In the genomic region with DNA sequence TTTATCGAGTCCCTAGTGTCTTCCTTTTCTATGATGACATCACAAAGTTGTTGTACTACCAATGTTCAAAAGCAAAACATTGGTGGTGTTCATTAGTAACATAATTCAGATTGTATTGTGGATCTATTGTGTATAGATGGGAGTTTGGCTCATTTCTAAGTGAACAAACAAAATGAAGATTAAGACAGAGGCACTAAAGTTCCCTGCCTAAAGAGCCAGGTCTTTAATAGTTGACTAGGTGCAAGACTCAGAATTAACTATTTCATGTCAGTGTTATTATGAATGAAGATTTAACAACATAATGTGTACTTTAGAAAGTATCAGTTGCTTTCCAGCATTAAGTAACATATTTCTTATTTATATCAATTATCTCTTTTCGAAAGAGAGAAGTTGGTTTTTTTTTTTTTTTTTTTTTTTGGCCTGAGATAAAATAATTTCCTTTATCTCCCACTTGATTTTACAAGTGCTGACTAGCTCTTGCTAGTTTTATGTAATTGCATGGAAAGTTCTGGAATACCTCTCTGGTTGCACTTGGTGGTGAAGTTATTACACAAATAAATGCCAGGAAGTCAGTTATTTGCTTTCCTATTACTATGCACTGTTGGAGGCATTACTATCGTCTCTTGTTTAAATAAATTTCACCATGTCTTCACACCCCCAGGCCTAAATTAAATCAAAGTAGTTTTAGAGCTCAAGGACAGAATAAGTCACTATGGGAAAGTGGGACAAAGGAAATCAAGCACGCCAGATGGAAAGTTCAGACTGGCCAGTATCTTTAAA, we compare ENCODE assay signal across 26 cellular contexts. TPM values are rescaled to one million over a fixed set of nuclear protein-coding genes. Genes with fewer than 3 reads are reported as not detected.
"Had no signal": no experiment of that assay in that cellular context is flagged by ENCODE, and none has a peak within 500 bp of the region (broad histone marks: within the 10 kb centered on the region; RNA-seq: fewer than 3 reads in every experiment).

No MANE protein-coding gene starts in this region.

- H3K27ac Mint-ChIP-seq: activated CD4-positive, alpha-beta memory T cell treated with anti-CD3 and anti-CD28 coated beads, Interleukin-2, amount 10 ng/mL, durations not matched to agents 7 days and 5 days; activated CD4-positive, alpha-beta T cell treated with anti-CD3 and anti-CD28 coated beads, Interleukin-2, amount 10 ng/mL, durations not matched to agents 24 days and 14 days; activated naive CD4-positive, alpha-beta T cell treated with anti-CD3 and anti-CD28 coated beads, Interleukin-2, amount 10 ng/mL, durations not matched to agents 7 days and 5 days; activated naive CD8-positive, alpha-beta T cell treated with anti-CD3 and anti-CD28 coated beads, Interleukin-2, amount 50 U/mL, for 24 hours; immature natural killer cell; natural killer cell treated with Interleukin-12 subunit alpha and Interleukin-12 subunit beta and Interleukin-15 and Interleukin-18, amount 100 ng/mL, for 72 hours had no signal

- DNase-seq: activated CD4-positive, alpha-beta memory T cell treated with anti-CD3 and anti-CD28 coated beads, Interleukin-2, amount 10 ng/mL, durations not matched to agents 7 days and 5 days; activated CD4-positive, alpha-beta T cell treated with anti-CD3 and anti-CD28 coated beads, Interleukin-2, amount 10 ng/mL, durations not matched to agents 24 days and 14 days; activated effector memory CD4-positive, alpha-beta T cell treated with anti-CD3 and anti-CD28 coated beads, Interleukin-2, amount 50 U/mL, for 16 hours; activated naive CD4-positive, alpha-beta T cell treated with anti-CD3 and anti-CD28 coated beads, Interleukin-2, amount 10 ng/mL, durations not matched to agents 7 days and 5 days; activated naive CD8-positive, alpha-beta T cell treated with anti-CD3 and anti-CD28 coated beads, Interleukin-2, amount 50 U/mL, for 24 hours; dermis blood vessel endothelial cell; effector CD8-positive, alpha-beta T cell; erythroblast; glutamatergic neuron; immature natural killer cell; kidney glomerular epithelial cell; left ventricle myocardium inferior; midbrain; pancreas; psoas muscle; right cardiac atrium; stimulated activated CD4-positive, alpha-beta T cell treated with anti-CD3 and anti-CD28 coated beads, Interleukin-4, amount 100 ng/mL, for 24 hours; stimulated activated naive CD8-positive, alpha-beta T cell treated with anti-CD3 and anti-CD28 coated beads, Interleukin-15, Interleukin-2, amounts not matched to agents 100 U/mL and 50 U/mL, for 24 hours; upper lobe of left lung had no signal

- FAIRE-seq: pancreas had no signal

- H3K36me3 ChIP-seq: cardiac muscle cell, left ventricle myocardium inferior, neutrophil, pancreas, upper lobe of left lung had no signal

- H3K27me3 ChIP-seq: cardiac muscle cell, foreskin keratinocyte, hepatocyte, neutrophil, pancreas, upper lobe of left lung had no signal

- H3K27ac ChIP-seq: cardiac muscle cell, foreskin keratinocyte, hepatocyte, left ventricle myocardium inferior, neutrophil, pancreas, psoas muscle had no signal

- H3K4me1 Mint-ChIP-seq: activated CD4-positive, alpha-beta memory T cell treated with anti-CD3 and anti-CD28 coated beads, Interleukin-2, amount 10 ng/mL, durations not matched to agents 7 days and 5 days; activated CD4-positive, alpha-beta T cell treated with anti-CD3 and anti-CD28 coated beads, Interleukin-2, amount 10 ng/mL, durations not matched to agents 24 days and 14 days; activated naive CD4-positive, alpha-beta T cell treated with anti-CD3 and anti-CD28 coated beads, Interleukin-2, amount 10 ng/mL, durations not matched to agents 7 days and 5 days; activated naive CD8-positive, alpha-beta T cell treated with anti-CD3 and anti-CD28 coated beads, Interleukin-2, amount 50 U/mL, for 24 hours; immature natural killer cell had no signal

- H3K9me3 ChIP-seq: left ventricle myocardium inferior, neutrophil, pancreas, psoas muscle, upper lobe of left lung had no signal

- H3K9me3 Mint-ChIP-seq: activated CD4-positive, alpha-beta T cell treated with anti-CD3 and anti-CD28 coated beads, Interleukin-2, amount 10 ng/mL, durations not matched to agents 24 days and 14 days; activated naive CD8-positive, alpha-beta T cell treated with anti-CD3 and anti-CD28 coated beads, Interleukin-2, amount 50 U/mL, for 24 hours had no signal

- ATAC-seq: activated CD4-positive, CD25-positive, alpha-beta regulatory T cell treated with anti-CD3 and anti-CD28 coated beads, Interleukin-2, amount 50 U/mL, for 24 hours; activated naive CD8-positive, alpha-beta T cell treated with anti-CD3 and anti-CD28 coated beads, Interleukin-2, amount 50 U/mL, for 24 hours; foreskin keratinocyte; natural killer cell treated with Interleukin-12 subunit alpha and Interleukin-12 subunit beta and Interleukin-15 and Interleukin-18, amount 100 ng/mL, for 72 hours; pancreas; psoas muscle; right cardiac atrium; stimulated activated naive CD8-positive, alpha-beta T cell treated with anti-CD3 and anti-CD28 coated beads, Interleukin-15, Interleukin-2, amounts not matched to agents 100 U/mL and 50 U/mL, for 24 hours had no signal

- H3K4me3 ChIP-seq: cardiac muscle cell, hepatocyte, left ventricle myocardium inferior, pancreas, psoas muscle, upper lobe of left lung had no signal

- H3K27me3 Mint-ChIP-seq: activated CD4-positive, alpha-beta memory T cell treated with anti-CD3 and anti-CD28 coated beads, Interleukin-2, amount 10 ng/mL, durations not matched to agents 7 days and 5 days; activated CD4-positive, alpha-beta T cell treated with anti-CD3 and anti-CD28 coated beads, Interleukin-2, amount 10 ng/mL, durations not matched to agents 24 days and 14 days; activated naive CD4-positive, alpha-beta T cell treated with anti-CD3 and anti-CD28 coated beads, Interleukin-2, amount 10 ng/mL, durations not matched to agents 7 days and 5 days; activated naive CD8-positive, alpha-beta T cell treated with anti-CD3 and anti-CD28 coated beads, Interleukin-2, amount 50 U/mL, for 24 hours; natural killer cell treated with Interleukin-12 subunit alpha and Interleukin-12 subunit beta and Interleukin-15 and Interleukin-18, amount 100 ng/mL, for 72 hours had no signal

- H3K4me3 Mint-ChIP-seq: activated CD4-positive, alpha-beta memory T cell treated with anti-CD3 and anti-CD28 coated beads, Interleukin-2, amount 10 ng/mL, durations not matched to agents 7 days and 5 days; activated CD4-positive, alpha-beta T cell treated with anti-CD3 and anti-CD28 coated beads, Interleukin-2, amount 10 ng/mL, durations not matched to agents 24 days and 14 days; activated naive CD4-positive, alpha-beta T cell treated with anti-CD3 and anti-CD28 coated beads, Interleukin-2, amount 10 ng/mL, durations not matched to agents 7 days and 5 days; activated naive CD8-positive, alpha-beta T cell treated with anti-CD3 and anti-CD28 coated beads, Interleukin-2, amount 50 U/mL, for 24 hours; immature natural killer cell; natural killer cell treated with Interleukin-12 subunit alpha and Interleukin-12 subunit beta and Interleukin-15 and Interleukin-18, amount 100 ng/mL, for 72 hours had no signal

- H2AFZ ChIP-seq: hepatocyte had no signal

- H3K36me3 Mint-ChIP-seq: activated naive CD4-positive, alpha-beta T cell treated with anti-CD3 and anti-CD28 coated beads, Interleukin-2, amount 10 ng/mL, durations not matched to agents 7 days and 5 days; immature natural killer cell; natural killer cell treated with Interleukin-12 subunit alpha and Interleukin-12 subunit beta and Interleukin-15 and Interleukin-18, amount 100 ng/mL, for 72 hours had no signal

- H3K4me2 ChIP-seq: hepatocyte had no signal

- H3K4me1 ChIP-seq: foreskin keratinocyte, left ventricle myocardium inferior, pancreas, psoas muscle, upper lobe of left lung had no signal

- H3K79me2 ChIP-seq: hepatocyte had no signal

RNA-seq across cellular contexts. Expression of a gene that starts 48.7 kb away (rescaled TPM):
- total RNA-seq: activated CD4-positive, alpha-beta memory T cell treated with anti-CD3 and anti-CD28 coated beads, Interleukin-2, amount 10 ng/mL, durations not matched to agents 7 days and 5 days; activated CD4-positive, alpha-beta T cell treated with anti-CD3 and anti-CD28 coated beads, Interleukin-2, amount 10 ng/mL, durations not matched to agents 24 days and 14 days; T-helper 2 cell treated with Interferon-gamma antibody and Interleukin-4, amounts not matched to agents 100 ng/mL and 5 ng/mL, for 36 hours had no signal
